Comparison of ENCODE assay signal across 11 cellular contexts in genomic region chr15:88954431-88955277, GRCh38. TPM values are rescaled to one million over a fixed set of nuclear protein-coding genes. Genes with fewer than 3 reads are reported as not detected.
DNase-seq lines count a peak whose midpoint lies in the region; TF ChIP-seq lines count a peak whose summit lies in the region.
"Had no signal": no experiment of that assay in that cellular context is flagged by ENCODE, and none has a peak within 500 bp of the region (broad histone marks: within the 10 kb centered on the region; RNA-seq: fewer than 3 reads in every experiment).

No MANE protein-coding gene starts in this region.

- intact Hi-C loops in posterior vena cava (cut with DNase I): no loop called here
- intact Hi-C loops in Calu3 (cut with micrococcal nuclease; ENCODE audit: unreplicated experiment): no loop called here
- intact Hi-C loops in ovary (cut with DNase I): no loop called here

- H3K27ac Mint-ChIP-seq in Calu3 (ENCODE audit: unreplicated experiment): no peak overlapping the region
- H3K27ac Mint-ChIP-seq: activated CD8-positive, alpha-beta memory T cell treated with anti-CD3 and anti-CD28 coated beads, Interleukin-2, amount 10 ng/mL, durations not matched to agents 7 days and 5 days had no signal

- no peaks in the 10 kb centered on the region for H3K27me3 ChIP-seq in ovary
- H3K27me3 ChIP-seq: sigmoid colon had no signal

- no peak overlapping the region for H3K27ac ChIP-seq in ovary
- H3K27ac ChIP-seq: sigmoid colon, SJCRH30 had no signal

- no peaks in the 10 kb centered on the region for H3K36me3 Mint-ChIP-seq in Calu3 (ENCODE audit: insufficient read depth, unreplicated experiment)
- H3K36me3 Mint-ChIP-seq: activated CD8-positive, alpha-beta memory T cell treated with anti-CD3 and anti-CD28 coated beads, Interleukin-2, amount 10 ng/mL, durations not matched to agents 7 days and 5 days had no signal

- H3K4me1 ChIP-seq in ovary (ENCODE audit: insufficient read depth): no peaks in the 10 kb centered on the region
- H3K4me1 ChIP-seq: sigmoid colon, SJCRH30 had no signal

- H3K4me3 Mint-ChIP-seq in Calu3 (ENCODE audit: low read depth, unreplicated experiment): no peak overlapping the region
- H3K4me3 Mint-ChIP-seq: activated CD8-positive, alpha-beta memory T cell treated with anti-CD3 and anti-CD28 coated beads, Interleukin-2, amount 10 ng/mL, durations not matched to agents 7 days and 5 days had no signal

- H3K9me3 ChIP-seq in ovary: no peaks in the 10 kb centered on the region
- H3K9me3 ChIP-seq: sigmoid colon, SJCRH30 had no signal

- H3K9me3 Mint-ChIP-seq in Calu3 (ENCODE audit: low read depth, unreplicated experiment): no peaks in the 10 kb centered on the region

- no TSS peak for BruUV-seq in Calu3 (replicated peaks; lab: Mats Ljungman, UMichigan)

- WGBS in ovary, 3 donors: 57 to 67% (median 65%) methylated on average over 15 of the region's 15 CpGs

- TF ChIP-seq POLR2A in ovary (IDR thresholded peaks at IDR 0.05): no peak

- peaks cover 16% of the 10 kb centered on the region for H3K4me1 Mint-ChIP-seq in Calu3 (ENCODE audit: low read depth, unreplicated experiment)

- H3K36me3 ChIP-seq in ovary: no peaks in the 10 kb centered on the region
- H3K36me3 ChIP-seq: sigmoid colon, SJCRH30 had no signal

- no peak overlapping the region for H3K4me3 ChIP-seq in ovary
- H3K4me3 ChIP-seq: sigmoid colon, SJCRH30 had no signal

- no peak for TF ChIP-seq EP300 in ovary (IDR thresholded peaks at IDR 0.05)

- peaks cover 23% of the 10 kb centered on the region for H3K27me3 Mint-ChIP-seq in Calu3 (ENCODE audit: unreplicated experiment)

- TF ChIP-seq CTCF in Calu3 (IDR thresholded peaks at IDR 0.05; ENCODE audit: unreplicated experiment) (no peak), ovary (IDR thresholded peaks at IDR 0.05) (no peak)

- DNase-seq in ELF-1 (ENCODE audit: low read depth, low spot score): peak; percentile 34
- DNase-seq in NCI-H460 (ENCODE audit: extremely low read depth, low read depth): peak; percentile 3
- DNase-seq in fibroblast of the conjunctiva (ENCODE audit: low read depth): peak; percentile 24
- peak; percentile 85 for DNase-seq in posterior vena cava (ENCODE audit: low spot score)
- no peak for DNase-seq in NCI-H774 (lab: John Stamatoyannopoulos, UW)
- DNase-seq in EL: no peak
- no peak for DNase-seq in Calu3
- DNase-seq in ovary: no peak
- DNase-seq: activated CD8-positive, alpha-beta memory T cell treated with anti-CD3 and anti-CD28 coated beads, Interleukin-2, amount 10 ng/mL, durations not matched to agents 7 days and 5 days; sigmoid colon had no signal

- CTCF ChIA-PET in Calu3 (lab: Charles Lee): no interaction called here

RNA-seq across cellular contexts. Expression of gene MFGE8, which starts 41.5 kb away (rescaled TPM):
- total RNA-seq in NCI-H460 (2014; rRNA removed; shearing (Covaris generic)): 60.7 and 67.1 TPM in 2 replicates
- polyA plus RNA-seq in NCI-H460 (2014; cell fraction: nucleus; rRNA removed): 219 and 243 TPM in 2 replicates
- total RNA-seq in posterior vena cava (1,000 to 10,000 TPM in 1 of 2 donors, 100 to 1,000 TPM in 1; 829 to 1,044 TPM), Calu3 (2022) (35.5 and 36.2 TPM in 2 replicates), ovary (100 to 1,000 TPM; 196 to 383 (median 231) TPM)
- 100 to 1,000 TPM; 193 to 205 TPM for polyA plus RNA-seq in ovary

RNA-seq across cellular contexts. Expression of gene HAPLN3, which starts 59.3 kb away (rescaled TPM):
- total RNA-seq in NCI-H460 (2014; rRNA removed; shearing (Covaris generic)): 5.4 and 7.1 TPM in 2 replicates
- polyA plus RNA-seq in NCI-H460 (2014; cell fraction: nucleus; rRNA removed): 40.7 and 46.5 TPM in 2 replicates
- total RNA-seq in posterior vena cava (10 to 100 TPM; 25.4 to 27.9 TPM), Calu3 (2022) (8.8 and 9.1 TPM in 2 replicates), ovary (10 to 100 TPM in 1 of 7 donors, 1 to 10 TPM in 6; 3.3 to 10.0 (median 4.0) TPM)
- polyA plus RNA-seq in ovary: 1 to 10 TPM; 2.7 to 3.4 TPM

Comparison
In these comparisons a context has a peak if more than half of its experiments do, and no peak if none do; other contexts are left out.
1. DNase-seq: peak in ELF-1 (single experiment), NCI-H460 (single experiment), fibroblast of the conjunctiva (single experiment) and posterior vena cava (single experiment); none in NCI-H774 (single experiment), EL (single experiment), Calu3 (single experiment) and ovary (0 of 5).